ENCODE assay signal across 8 cellular contexts in genomic region chr17:57989011-57989345, GRCh38.
DNase-seq lines count a peak whose midpoint lies in the region; ATAC-seq and TF ChIP-seq lines count a peak whose summit lies in the region.

No MANE protein-coding gene starts in this region.

- H3K4me2 ChIP-seq in OCI-LY3 (ENCODE audit: low read length), result peak overlapping the region; percentile 94

- peaks cover 30% of the 10 kb centered on the region for H4K20me1 ChIP-seq in OCI-LY3 (ENCODE audit: insufficient read depth, low read length)

- H2AFZ ChIP-seq in OCI-LY3 (ENCODE audit: low read depth, low read length), result no peak overlapping the region

- peak overlapping the region; percentile 78 for H3K9ac ChIP-seq in OCI-LY3 (ENCODE audit: low read length)
- peak overlapping the region; percentile 79 to 87 for H3K9ac ChIP-seq in mucosa of rectum (ENCODE audit: low read depth in 1 of 2, low read length in 2 of 2)

- no peak for ATAC-seq in activated CD4-positive, CD25-positive, alpha-beta regulatory T cell treated with anti-CD3 and anti-CD28 coated beads, Interleukin-2, amount 50 U/mL, for 24 hours
- ATAC-seq in GM19023 (IDR thresholded peaks at IDR 0.05; ENCODE audit: unreplicated experiment) (no peak), HG03039 (IDR thresholded peaks at IDR 0.05; ENCODE audit: unreplicated experiment) (no peak)

- H3K4me1 ChIP-seq in OCI-LY3 (ENCODE audit: low read length) (peaks cover 32% of the 10 kb centered on the region), mucosa of rectum (ENCODE audit: control insufficient read depth in 2 of 2, insufficient read depth in 2 of 2, low read length in 2 of 2) (peaks cover 8 to 38% of the 10 kb centered on the region in 2 donors)

- no peak for TF ChIP-seq CTCF in OCI-LY3 (IDR thresholded peaks at IDR 0.05; ENCODE audit: low read depth, low read length)
- no peak for TF ChIP-seq CTCF in coronary artery (IDR thresholded peaks at IDR 0.05)

- DNase-seq in DMS 273 (lab: John Stamatoyannopoulos, UW; ENCODE audit: unreplicated experiment), result peak; percentile 67
- DNase-seq in DMS 273 treated with DMSO at 0.1 percent for 48 hours (lab: John Stamatoyannopoulos, UW), result no peak
- no peak for DNase-seq in coronary artery (ENCODE audit: low spot score)

- no peaks in the 10 kb centered on the region for H3K9me3 ChIP-seq in OCI-LY3 (ENCODE audit: insufficient read depth, low read length)
- no peaks in the 10 kb centered on the region for H3K9me3 ChIP-seq in mucosa of rectum (ENCODE audit: control insufficient read depth in 2 of 2, low read length in 2 of 2)

- H3K27ac ChIP-seq in OCI-LY3 (ENCODE audit: low read length) (peak overlapping the region; percentile 19), coronary artery (peak overlapping the region; percentile 98), mucosa of rectum (ENCODE audit: low read depth in 2 of 2, low read length in 2 of 2) (peak overlapping the region; percentile 91)

- peaks cover 10% of the 10 kb centered on the region for H3K36me3 ChIP-seq in OCI-LY3 (replicated peaks; ENCODE audit: low read depth, low read length)
- H3K36me3 ChIP-seq in mucosa of rectum (ENCODE audit: control insufficient read depth in 2 of 2, insufficient read depth in 2 of 2, low read length in 2 of 2), result peaks cover 3 to 4% of the 10 kb centered on the region in 2 donors

- H3K79me2 ChIP-seq in OCI-LY3 (ENCODE audit: low read length), result peaks cover 36% of the 10 kb centered on the region

- H3K27me3 ChIP-seq in OCI-LY3 (ENCODE audit: low read depth, low read length) (no peaks in the 10 kb centered on the region), mucosa of rectum (ENCODE audit: control insufficient read depth in 2 of 2, insufficient read depth in 2 of 2, low read length in 2 of 2) (no peaks in the 10 kb centered on the region)

- peak overlapping the region; percentile 95 for H3K4me3 ChIP-seq in OCI-LY3 (ENCODE audit: low read length)
- H3K4me3 ChIP-seq in coronary artery, result peak overlapping the region; percentile 89
- H3K4me3 ChIP-seq in mucosa of rectum (ENCODE audit: low read length in 2 of 2), result peak overlapping the region; percentile 93 to 97

Comparison
In these comparisons a context has a peak if more than half of its experiments do, and no peak if none do; other contexts are left out.
1. H3K27ac ChIP-seq: peak in every context shown above with its lines; median percentile 98 in coronary artery; 91 in mucosa of rectum; 19 in OCI-LY3.